In the genomic region with DNA sequence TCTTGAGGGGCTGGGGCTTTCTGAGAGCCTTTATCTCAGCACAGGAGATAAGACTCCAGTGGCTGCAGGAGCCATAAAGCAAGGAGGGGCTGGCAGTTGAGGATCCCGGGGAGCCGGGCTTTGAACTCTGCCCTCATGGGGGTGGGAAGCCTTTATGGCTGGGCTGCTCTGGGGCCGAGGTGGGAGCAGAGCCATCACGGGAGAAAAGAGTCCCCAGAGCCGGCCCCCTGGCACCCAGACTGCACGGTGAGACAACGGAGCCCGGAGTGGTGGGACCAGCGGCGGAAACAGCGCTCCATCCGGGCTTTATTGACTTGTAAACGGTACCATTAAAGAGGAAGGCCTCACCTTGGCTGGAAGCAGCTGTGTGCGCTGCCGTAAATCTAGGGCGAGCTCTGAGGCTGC, we compare ENCODE assay signal across 32 cellular contexts.
DNase-seq lines count a peak whose midpoint lies in the region; ATAC-seq and TF ChIP-seq lines count a peak whose summit lies in the region.
"Had no signal": no experiment of that assay in that cellular context is flagged by ENCODE, and none has a peak within 500 bp of the region (broad histone marks: within the 10 kb centered on the region; RNA-seq: fewer than 3 reads in every experiment).

No MANE protein-coding gene starts in this region.

- WGBS in H9 (ENCODE audit: extremely low coverage, insufficient read length, low lambda C conversion rate): no CpG with 5 or more reads among the region's 16 CpGs

- H3K9ac ChIP-seq in H9 (ENCODE audit: extremely low read depth, insufficient read length, low read length): no peak overlapping the region

- H3K23me2 ChIP-seq in H9 (ENCODE audit: insufficient read length, low read depth, low read length, poor library complexity, severe bottlenecking): no peaks in the 10 kb centered on the region

- no peak overlapping the region for H3K56ac ChIP-seq in H9 (ENCODE audit: insufficient read length, low read depth, low read length)

- H3K4ac ChIP-seq in H9 (ENCODE audit: low read depth, low read length): no peak overlapping the region

- H2BK12ac ChIP-seq in H9 (ENCODE audit: insufficient read length, low read depth, low read length): no peak overlapping the region

- H3K18ac ChIP-seq in H9 (ENCODE audit: insufficient read length, low read depth, low read length): peak overlapping the region; percentile 55

- H3K79me2 ChIP-seq in H9 (ENCODE audit: insufficient read depth, low read length): no peaks in the 10 kb centered on the region

- H3K23ac ChIP-seq in H9 (ENCODE audit: insufficient read length, low read depth, low read length): no peak overlapping the region

- no peaks in the 10 kb centered on the region for H3K9me3 Mint-ChIP-seq in H9
- no peaks in the 10 kb centered on the region for H3K9me3 Mint-ChIP-seq in brain
- no peaks in the 10 kb centered on the region for H3K9me3 Mint-ChIP-seq in progenitor cell of endocrine pancreas (ENCODE audit: low read depth)
- H3K9me3 Mint-ChIP-seq: activated naive CD4-positive, alpha-beta T cell treated with anti-CD3 and anti-CD28 coated beads, Interleukin-2, amount 50 U/mL, for 72 hours; CD8-positive, alpha-beta T cell; natural killer cell had no signal

- H2BK5ac ChIP-seq in H9 (ENCODE audit: insufficient read length, low read length): no peak overlapping the region

- H3T11ph ChIP-seq in H9 (ENCODE audit: low read length): no peak overlapping the region

- TF ChIP-seq CTCF in H9 (conservative IDR thresholded peaks at IDR 0.05): no peak
- TF ChIP-seq CTCF in brain (conservative IDR thresholded peaks at IDR 0.05): no peak
- no peak for TF ChIP-seq CTCF in progenitor cell of endocrine pancreas (IDR thresholded peaks at IDR 0.05; ENCODE audit: unreplicated experiment)

- DNase-seq in H9 (peak; percentile 55), islet precursor cell (peak; percentile 65), progenitor cell of endocrine pancreas (ENCODE audit: low spot score, unreplicated experiment) (no peak), substantia nigra (lab: John Stamatoyannopoulos, UW) (no peak), midbrain (lab: John Stamatoyannopoulos, UW) (no peak)
- DNase-seq: activated CD4-positive, alpha-beta T cell treated with anti-CD3 and anti-CD28 coated beads for 48 hours; activated CD8-positive, alpha-beta memory T cell treated with anti-CD3 and anti-CD28 coated beads for 24 hours; activated effector memory CD4-positive, alpha-beta T cell treated with Interleukin-2 at 50 U/mL for 16 hours; activated T-cell treated with anti-CD3 and anti-CD28 coated beads, Interleukin-2, amount 50 U/mL, for 1 hour; amygdala; CD8-positive, alpha-beta T cell; DMS 273 treated with DMSO at 0.1 percent for 48 hours; effector CD4-positive, alpha-beta T cell; hippocampal formation; Kasumi-1; left ventricle myocardium superior; MV-4-11; natural killer cell; NCI-H146; NCI-H2107; NCI-H345; pancreas; spleen; stimulated activated CD4-positive, alpha-beta T cell treated with anti-CD3 and anti-CD28 coated beads, Interleukin-2, amount 100 ng/mL, for 24 hours; stimulated activated naive CD8-positive, alpha-beta T cell treated with anti-CD3 and anti-CD28 coated beads, Interleukin-15, Interleukin-2, amounts not matched to agents 100 U/mL and 50 U/mL, for 24 hours; SW 1271 had no signal

- H2AFZ ChIP-seq in H9 (ENCODE audit: low read length): no peak overlapping the region

- ATAC-seq in GM21515 (IDR thresholded peaks at IDR 0.05; ENCODE audit: unreplicated experiment): no peak
- ATAC-seq: activated naive CD4-positive, alpha-beta T cell treated with anti-CD3 and anti-CD28 coated beads, Interleukin-2, amount 50 U/mL, for 72 hours; CD8-positive, alpha-beta T cell; gastroesophageal sphincter; left ventricle myocardium superior; natural killer cell; pancreas; stimulated activated naive CD8-positive, alpha-beta T cell treated with anti-CD3 and anti-CD28 coated beads, Interleukin-15, Interleukin-2, amounts not matched to agents 100 U/mL and 50 U/mL, for 24 hours had no signal

- peak overlapping the region; percentile 22 for H4K91ac ChIP-seq in H9 (ENCODE audit: insufficient read length, low read depth, low read length)

- H3K4me3 Mint-ChIP-seq in H9 (peak overlapping the region in 1 of 2 experiments; percentile 45; a peak in 3 of 5 replicates), brain (no peak overlapping the region), progenitor cell of endocrine pancreas (ENCODE audit: low read depth) (peak overlapping the region; percentile 42)
- H3K4me3 Mint-ChIP-seq: B cell; CD8-positive, alpha-beta T cell; natural killer cell had no signal

- H3K4me1 ChIP-seq in H9 (ENCODE audit: insufficient read depth, low read length): peaks cover 21% of the 10 kb centered on the region; the same call in 1 of the 2 replicates
- H3K4me1 ChIP-seq: pancreas, spleen had no signal

- H3K9me3 ChIP-seq in H9 (ENCODE audit: control insufficient read depth, low read depth, low read length): no peaks in the 10 kb centered on the region
- H3K9me3 ChIP-seq: gastroesophageal sphincter, pancreas, spleen, thoracic aorta had no signal

- H3K36me3 Mint-ChIP-seq in H9 (ENCODE audit: insufficient read depth in 1 of 3, low read depth in 3 of 3) (no peaks in the 10 kb centered on the region), brain (no peaks in the 10 kb centered on the region), progenitor cell of endocrine pancreas (ENCODE audit: insufficient read depth) (no peaks in the 10 kb centered on the region)
- H3K36me3 Mint-ChIP-seq: activated naive CD4-positive, alpha-beta T cell treated with anti-CD3 and anti-CD28 coated beads, Interleukin-2, amount 50 U/mL, for 72 hours; CD8-positive, alpha-beta T cell; natural killer cell had no signal

- peaks cover 75% of the 10 kb centered on the region in 2 experiments for H3K4me1 Mint-ChIP-seq in H9
- peaks cover 41% of the 10 kb centered on the region for H3K4me1 Mint-ChIP-seq in brain
- H3K4me1 Mint-ChIP-seq in progenitor cell of endocrine pancreas (ENCODE audit: low read depth): peaks cover 36% of the 10 kb centered on the region
- H3K4me1 Mint-ChIP-seq: B cell, natural killer cell had no signal

- H3K27me3 Mint-ChIP-seq in H9 (ENCODE audit: low read depth) (no peaks in the 10 kb centered on the region), brain (peaks cover 7% of the 10 kb centered on the region), progenitor cell of endocrine pancreas (no peaks in the 10 kb centered on the region)
- H3K27me3 Mint-ChIP-seq: B cell had no signal

- no peak overlapping the region for H2BK20ac ChIP-seq in H9 (ENCODE audit: low read depth, low read length, poor library complexity, severe bottlenecking)

- no peak overlapping the region for H4K8ac ChIP-seq in H9 (replicated peaks; ENCODE audit: insufficient read length, low read depth, low read length)

- no peak overlapping the region for H3K14ac ChIP-seq in H9 (ENCODE audit: insufficient read depth, low read length)

- H2BK15ac ChIP-seq in H9 (ENCODE audit: low read depth, low read length): no peak overlapping the region

- H3K27me3 ChIP-seq in H9 (ENCODE audit: insufficient read depth, low read length): no peaks in the 10 kb centered on the region
- H3K27me3 ChIP-seq: pancreas had no signal

- H2AK5ac ChIP-seq in H9 (ENCODE audit: insufficient read length, low read length): no peak overlapping the region

- no peak overlapping the region for H4K5ac ChIP-seq in H9 (ENCODE audit: insufficient read length, low read depth, low read length)

- no peak overlapping the region for H2BK120ac ChIP-seq in H9 (ENCODE audit: low read depth, low read length, poor library complexity, severe bottlenecking)

- H3K4me2 ChIP-seq in H9 (ENCODE audit: insufficient read depth, insufficient read length, low read length): no peak overlapping the region

- no peaks in the 10 kb centered on the region for H4K20me1 ChIP-seq in H9 (ENCODE audit: control insufficient read depth, insufficient read depth, insufficient read length)

- no peak overlapping the region for H3K27ac ChIP-seq in H9 (ENCODE audit: insufficient read length, low read depth, low read length)
- no peak overlapping the region for H3K27ac ChIP-seq in substantia nigra (ENCODE audit: low read depth, low read length, poor library complexity, severe bottlenecking)
- H3K27ac ChIP-seq: gastroesophageal sphincter, pancreas, spleen, thoracic aorta had no signal

- H3K79me1 ChIP-seq in H9 (ENCODE audit: insufficient read depth, low read depth, low read length, poor library complexity, severe bottlenecking): no peaks in the 10 kb centered on the region

- H3K27ac Mint-ChIP-seq in H9 (peak overlapping the region; percentile 95 to 98 (median 95)), brain (peak overlapping the region in 3 of 5 experiments; percentile 29 to 67 (median 44)), progenitor cell of endocrine pancreas (peak overlapping the region; percentile 86)
- H3K27ac Mint-ChIP-seq: activated naive CD4-positive, alpha-beta T cell treated with anti-CD3 and anti-CD28 coated beads, Interleukin-2, amount 50 U/mL, for 72 hours; B cell; CD8-positive, alpha-beta T cell; natural killer cell had no signal

Comparison
In these comparisons a context has a peak if more than half of its experiments do, and no peak if none do; other contexts are left out.
1. DNase-seq: peak in H9 (single experiment) and islet precursor cell (single experiment); none in progenitor cell of endocrine pancreas (single experiment), substantia nigra (0 of 49) and midbrain (single experiment).
2. H3K27ac Mint-ChIP-seq: peak in every context shown above with its lines; median percentile 95 in H9; 86 in progenitor cell of endocrine pancreas; 44 in brain.